Comparison of ENCODE assay signal across 22 cellular contexts in genomic region chr2:126154256-126154655, GRCh38.
"Had no signal": no experiment of that assay in that cellular context is flagged by ENCODE, and none has a peak within 500 bp of the region (broad histone marks: within the 10 kb centered on the region; RNA-seq: fewer than 3 reads in every experiment).

No MANE protein-coding gene starts in this region.

- DNase-seq: activated CD4-positive, alpha-beta memory T cell treated with anti-CD3 and anti-CD28 coated beads for 36 hours; activated CD4-positive, alpha-beta T cell treated with anti-CD3 and anti-CD28 coated beads, Interleukin-2, amount 10 ng/mL, durations not matched to agents 7 days and 5 days; activated CD4-positive, CD25-positive, alpha-beta regulatory T cell; activated CD8-positive, alpha-beta memory T cell treated with anti-CD3 and anti-CD28 coated beads for 24 hours; activated effector memory CD4-positive, alpha-beta T cell treated with anti-CD3 and anti-CD28 coated beads, Interleukin-2, amount 50 U/mL, for 16 hours; activated naive CD4-positive, alpha-beta T cell treated with Interleukin-2 at 50 U/mL for 16 hours; activated T-cell treated with anti-CD3 and anti-CD28 coated beads, Interleukin-2, amount 50 U/mL, for 4 hours; KG1; NCI-H1092 treated with DMSO at 0.1 percent for 48 hours; NCI-H1417 treated with DMSO at 0.1 percent for 48 hours; NCI-H1694; NCI-H2029 treated with DMSO at 0.1 percent for 48 hours; NCI-H510A treated with DMSO at 0.1 percent for 48 hours; NCI-H69; NK-92 treated with Interleukin-12 subunit alpha and Interleukin-12 subunit beta, amount 100 ng/mL, for 24 hours; OCI-M1; RPMI8226; SK-N-SH; T-helper 1 cell had no signal

- H3K27ac ChIP-seq: VCaP had no signal

- ATAC-seq: activated T-cell treated with anti-CD3 and anti-CD28 coated beads, Interleukin-2, amount 50 U/mL, for 4 hours; Panc1; Right ventricle myocardium inferior had no signal
